In genomic region chr21:41739011-41739410, GRCh38 we compare ENCODE assay signal across 27 cellular contexts. TPM values are rescaled to one million over a fixed set of nuclear protein-coding genes. Genes with fewer than 3 reads are reported as not detected.
"Had no signal": no experiment of that assay in that cellular context is flagged by ENCODE, and none has a peak within 500 bp of the region (broad histone marks: within the 10 kb centered on the region; RNA-seq: fewer than 3 reads in every experiment).

No MANE protein-coding gene starts in this region.

- DNase-seq: dermis blood vessel endothelial cell; dorsolateral prefrontal cortex; effector CD4-positive, alpha-beta T cell; effector memory CD4-positive, alpha-beta T cell; erythroblast; esophagus squamous epithelium; foreskin fibroblast; foreskin melanocyte; gastrocnemius medialis; glutamatergic neuron; head of caudate nucleus; heart right ventricle; hippocampal formation; islet precursor cell; kidney glomerular epithelial cell; left colon; left ventricle myocardium inferior; lower lobe of right lung; mesenchymal stem cell; naive B cell had no signal

- H3K4me1 ChIP-seq: gastrocnemius medialis, heart right ventricle, left ventricle myocardium inferior, lower lobe of right lung had no signal

- H3K27ac ChIP-seq: coronary artery, dorsolateral prefrontal cortex, epithelial cell of prostate, esophagus squamous epithelium, gastrocnemius medialis, heart right ventricle, left ventricle myocardium inferior, lower lobe of right lung had no signal

- H3K4me1 Mint-ChIP-seq: mesothelial cell of epicardium, naive B cell had no signal

- H3K4me3 ChIP-seq: coronary artery, dorsolateral prefrontal cortex, esophagus squamous epithelium, gastrocnemius medialis, heart right ventricle, left ventricle myocardium inferior, lower lobe of right lung, mucosa of descending colon had no signal

- H3K27ac Mint-ChIP-seq: mesothelial cell of epicardium, naive B cell had no signal

- FAIRE-seq: colon had no signal

- H3K4me3 Mint-ChIP-seq: mesothelial cell of epicardium, naive B cell had no signal

- H3K36me3 ChIP-seq: gastrocnemius medialis, heart right ventricle, left ventricle myocardium inferior had no signal

RNA-seq across cellular contexts. Expression of gene RIPK4, which starts 27.8 kb away (rescaled TPM):
- total RNA-seq: mesenteric fat pad, myocyte had no signal
